ENCODE assay signal across 21 cellular contexts in the genomic region with DNA sequence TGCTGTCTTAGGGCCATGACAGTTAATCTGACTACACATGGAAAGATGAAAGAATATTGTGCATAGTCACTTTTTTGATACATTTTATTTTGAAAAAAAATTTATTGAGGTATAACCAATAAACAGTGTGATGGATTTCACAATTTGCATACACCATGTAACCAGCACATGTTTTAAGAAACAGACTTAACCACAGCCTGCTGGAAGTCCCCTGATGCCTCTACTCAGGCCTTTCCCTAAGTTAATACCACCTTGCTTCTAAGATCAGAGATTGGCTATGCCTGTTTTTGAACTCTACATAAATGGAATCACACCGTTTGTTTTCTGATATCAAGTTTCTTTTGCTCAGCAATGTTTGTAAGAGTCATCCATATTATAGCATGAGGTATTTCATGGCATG.
DNase-seq lines count a peak whose midpoint lies in the region; ATAC-seq, FAIRE-seq and TF ChIP-seq lines count a peak whose summit lies in the region.
"Had no signal": no experiment of that assay in that cellular context is flagged by ENCODE, and none has a peak within 500 bp of the region (broad histone marks: within the 10 kb centered on the region; RNA-seq: fewer than 3 reads in every experiment).

No MANE protein-coding gene starts in this region.

- ATAC-seq in GM18508 (IDR thresholded peaks at IDR 0.05; ENCODE audit: insufficient read depth, unreplicated experiment) (peak; percentile 59), GM21825 (IDR thresholded peaks at IDR 0.05; ENCODE audit: unreplicated experiment) (peak; percentile 60), HG03135 (IDR thresholded peaks at IDR 0.05; ENCODE audit: unreplicated experiment) (peak; percentile 69), natural killer cell (peak; percentile 76 to 96 (median 93)), HG03460 (IDR thresholded peaks at IDR 0.05; ENCODE audit: unreplicated experiment) (no peak), HepG2 (no peak)
- ATAC-seq: activated T-helper 17 cell treated with anti-CD3 and anti-CD28 coated beads, Interleukin-2, amount 50 U/mL, for 72 hours; lower lobe of right lung; sciatic nerve had no signal

- in situ Hi-C loops in HepG2 (cut with HindIII; ENCODE audit: extremely low pct_ligation_motif_present, low pct_unique_long_range_greater_than_20kb): no loop called here

- peak overlapping the region; percentile 58 to 70 for H3K27ac Mint-ChIP-seq in natural killer cell
- H3K27ac Mint-ChIP-seq: activated T-helper 17 cell treated with anti-CD3 and anti-CD28 coated beads, Interleukin-2, amount 50 U/mL, for 72 hours; CD4-positive, alpha-beta memory T cell; IgD-negative memory B cell had no signal

- FAIRE-seq in HepG2 (lab: Jason Lieb, UNC): no peak

- BruUV-seq in HepG2 (replicated peaks; lab: Mats Ljungman, UMichigan): no TSS peak

- peaks cover 2 to 3% of the 10 kb centered on the region in 2 donors for H3K9me3 Mint-ChIP-seq in natural killer cell
- H3K9me3 Mint-ChIP-seq: IgD-negative memory B cell had no signal

- peaks cover 44 to 63% of the 10 kb centered on the region in 2 donors for H3K4me1 Mint-ChIP-seq in natural killer cell
- H3K4me1 Mint-ChIP-seq: activated T-helper 17 cell treated with anti-CD3 and anti-CD28 coated beads, Interleukin-2, amount 50 U/mL, for 72 hours; IgD-negative memory B cell had no signal

- TF ChIP-seq EP300 in HepG2 (IDR thresholded peaks at IDR 0.05; ENCODE audit: low read depth in 2 of 2, low read length in 2 of 2): no peak
- TF ChIP-seq EP300 in HepG2 (CRISPR knock-in tag; IDR thresholded peaks at IDR 0.05; ENCODE audit: borderline replicate concordance): no peak

- H3K27ac ChIP-seq in HepG2 (ENCODE audit: extremely low read length, insufficient read depth, low read length): no peak overlapping the region
- H3K27ac ChIP-seq: breast epithelium, esophagus muscularis mucosa, lower lobe of right lung, ovary, SJCRH30 had no signal

- CTCF ChIA-PET in HepG2 (lab: Yijun Ruan, JAX; ENCODE audit: low intra/inter-chr PET ratio, low total read pairs): no interaction called here

- WGBS in HepG2 (ENCODE audit: low lambda C conversion rate): 0% methylated on average over 1 of the region's 1 CpG

- no peak overlapping the region for H3K4me3 ChIP-seq in HepG2 (replicated peaks in 1 of 3; ENCODE audit: insufficient read depth in 1 of 3, low read depth in 2 of 3, low read length in 3 of 3)
- H3K4me3 ChIP-seq: breast epithelium, esophagus muscularis mucosa, lower lobe of right lung, ovary, SJCRH30 had no signal

- DNase-seq in natural killer cell: no peak
- DNase-seq in activated CD4-positive, alpha-beta T cell treated with anti-CD3 and anti-CD28 coated beads for 48 hours: no peak
- no peak for DNase-seq in HepG2 (ENCODE audit: low spot score)
- no peak for DNase-seq in HCEC 1CT
- DNase-seq: CD4-positive, alpha-beta memory T cell; lower lobe of right lung; MV-4-11; NCI-H2029 treated with DMSO at 0.1 percent for 48 hours; NCI-H524; OCI-M1; ovary; SJCRH30 had no signal

- H3K36me3 ChIP-seq in HepG2 (replicated peaks in 1 of 2; ENCODE audit: control insufficient read depth in 1 of 2, insufficient read depth in 2 of 2, low read length in 2 of 2): no peaks in the 10 kb centered on the region
- H3K36me3 ChIP-seq: breast epithelium, lower lobe of right lung, ovary, SJCRH30 had no signal

- no peaks in the 10 kb centered on the region for H3K4me1 ChIP-seq in HepG2 (ENCODE audit: insufficient read depth, low read length)
- H3K4me1 ChIP-seq: breast epithelium, esophagus muscularis mucosa, lower lobe of right lung, SJCRH30 had no signal

- no peak overlapping the region for H2AFZ ChIP-seq in HepG2 (ENCODE audit: low read length)

- H3K4me3 Mint-ChIP-seq in natural killer cell: no peak overlapping the region
- H3K4me3 Mint-ChIP-seq: activated T-helper 17 cell treated with anti-CD3 and anti-CD28 coated beads, Interleukin-2, amount 50 U/mL, for 72 hours; CD4-positive, alpha-beta memory T cell; IgD-negative memory B cell had no signal

- H3K27me3 Mint-ChIP-seq in natural killer cell (ENCODE audit: low read depth in 2 of 2): peaks cover 0 to under 1% of the 10 kb centered on the region in 2 donors
- H3K27me3 Mint-ChIP-seq: activated T-helper 17 cell treated with anti-CD3 and anti-CD28 coated beads, Interleukin-2, amount 50 U/mL, for 72 hours; IgD-negative memory B cell had no signal

- H3K9ac ChIP-seq in HepG2 (ENCODE audit: insufficient read depth, low read depth, low read length): no peak overlapping the region

- TF ChIP-seq POLR2A in HepG2 (IDR thresholded peaks at IDR 0.05; ENCODE audit: insufficient read depth in 1 of 2, low read depth in 2 of 2, low read length in 2 of 2): no peak

- H3K27me3 ChIP-seq in HepG2 (ENCODE audit: control insufficient read depth in 1 of 2, insufficient read depth in 2 of 2, low read length in 2 of 2): no peaks in the 10 kb centered on the region
- H3K27me3 ChIP-seq: breast epithelium, esophagus muscularis mucosa, ovary, SJCRH30 had no signal

- TF ChIP-seq CTCF in natural killer cell (IDR thresholded peaks at IDR 0.05) (no peak), HepG2 (CRISPR knock-in tag; IDR thresholded peaks at IDR 0.05) (no peak)

- H3K79me2 ChIP-seq in HepG2 (ENCODE audit: insufficient read depth, low read length): no peaks in the 10 kb centered on the region

- intact Hi-C loops in natural killer cell (cut with micrococcal nuclease) (loop anchor here (1.0 kb wide), 1 partner anchor 28 kb away; no protein-coding TSS in a partner anchor), HepG2 (cut with micrococcal nuclease; ENCODE audit: unreplicated experiment) (no loop called here)

- no peaks in the 10 kb centered on the region for H3K9me3 ChIP-seq in HepG2 (ENCODE audit: low read length)
- H3K9me3 ChIP-seq: breast epithelium, esophagus muscularis mucosa, lower lobe of right lung, ovary, SJCRH30 had no signal

- no peak for TF ChIP-seq RAD21 in HepG2 (CRISPR knock-in tag; IDR thresholded peaks at IDR 0.05)

- POLR2A ChIA-PET in HepG2 (lab: Yijun Ruan, JAX): no interaction called here

- H3K36me3 Mint-ChIP-seq in natural killer cell: peaks cover under 1% of the 10 kb centered on the region
- H3K36me3 Mint-ChIP-seq: CD4-positive, alpha-beta memory T cell; IgD-negative memory B cell had no signal

- no peaks in the 10 kb centered on the region for H4K20me1 ChIP-seq in HepG2 (ENCODE audit: insufficient read depth, low read length)

- no peak overlapping the region for H3K4me2 ChIP-seq in HepG2 (ENCODE audit: low read depth, low read length)

TF ChIP-seq in HepG2, 621 proteins besides CTCF, POLR2A, EP300 and RAD21 (continues in another document):
- TF ChIP-seq CHD4 (IDR thresholded peaks at IDR 0.05; ENCODE audit: borderline replicate concordance, low read length): no peak
- no peak for TF ChIP-seq FOXK1 (CRISPR knock-in tag; IDR thresholded peaks at IDR 0.05; ENCODE audit: borderline replicate concordance, low read depth)
- no peak for TF ChIP-seq CEBPG (CRISPR knock-in tag; IDR thresholded peaks at IDR 0.05)
- no peak for TF ChIP-seq ELF1 (CRISPR knock-in tag; IDR thresholded peaks at IDR 0.05)
- TF ChIP-seq MAFF (IDR thresholded peaks at IDR 0.05; ENCODE audit: low read depth, low read length): no peak
- TF ChIP-seq RARA (CRISPR knock-in tag; IDR thresholded peaks at IDR 0.05): no peak
- no peak for TF ChIP-seq SMAD9 (CRISPR knock-in tag; IDR thresholded peaks at IDR 0.05)

Comparison
In these comparisons a context has a peak if more than half of its experiments do, and no peak if none do; other contexts are left out.
1. ATAC-seq: peak in GM18508 (single experiment), GM21825 (single experiment), HG03135 (single experiment) and natural killer cell (3 of 3); none in HG03460 (single experiment) and HepG2 (single experiment).